In the genomic region with DNA sequence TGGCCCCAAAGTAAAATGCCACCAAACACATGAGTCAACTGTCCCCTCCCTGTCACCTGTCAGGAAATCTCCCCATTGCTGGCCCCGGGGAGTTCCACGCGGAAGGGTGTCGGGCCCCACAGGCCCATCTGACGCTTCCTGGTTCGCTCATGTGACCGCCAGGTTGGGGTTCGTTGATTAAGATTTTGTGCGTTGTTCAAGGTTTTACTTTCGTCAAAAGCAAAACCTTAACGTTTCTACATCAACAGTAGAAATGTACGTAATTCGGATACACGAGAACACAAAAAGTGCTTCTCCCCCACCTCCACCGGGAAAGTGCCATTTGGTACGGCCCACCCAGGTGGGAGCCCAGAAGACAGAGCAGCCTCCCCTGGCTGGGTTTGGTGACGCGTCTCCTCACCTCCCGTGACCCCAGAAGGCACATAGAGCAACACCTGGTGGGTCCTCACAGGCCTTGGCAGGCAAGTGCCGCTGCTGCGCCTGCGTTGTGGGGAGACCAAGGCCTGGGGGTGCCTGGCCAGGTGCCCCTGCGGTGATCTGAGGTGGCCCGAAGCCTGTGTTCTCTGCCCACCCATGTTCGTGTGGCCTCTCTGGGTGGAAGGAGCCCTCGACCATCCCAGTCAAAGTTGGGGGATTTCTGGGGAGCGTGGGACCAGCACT, we compare ENCODE assay signal across 8 cellular contexts.
DNase-seq lines count a peak whose midpoint lies in the region; TF ChIP-seq lines count a peak whose summit lies in the region.

No MANE protein-coding gene starts in this region.

- no peaks in the 10 kb centered on the region for H3K27me3 ChIP-seq in esophagus squamous epithelium

- CTCF ChIA-PET in HEK293 (lab: Yijun Ruan, JAX) = no interaction called here

- DNase-seq in GM10266 (ENCODE audit: extremely low spot score) (peak; percentile 86), glutamatergic neuron (no peak), lower leg skin (ENCODE audit: low spot score in 2 of 2) (no peak), NCI-H128 (lab: John Stamatoyannopoulos, UW; ENCODE audit: unreplicated experiment) (no peak), esophagus squamous epithelium (lab: John Stamatoyannopoulos, UW) (no peak), NCI-H446 treated with DMSO at 0.1 percent for 48 hours (lab: John Stamatoyannopoulos, UW) (no peak)
- peak; percentile 30 to 66 (median 48) for DNase-seq in activated CD4-positive, CD25-positive, alpha-beta regulatory T cell (lab: John Stamatoyannopoulos, UW)

- peaks cover 16% of the 10 kb centered on the region for H3K4me1 Mint-ChIP-seq in glutamatergic neuron (ENCODE audit: low read depth, unreplicated experiment)

- peaks cover 0 to 25% of the 10 kb centered on the region in 2 experiments; a peak in 1 of 3 replicates for H3K36me3 ChIP-seq in HEK293 (ENCODE audit: control insufficient read depth in 2 of 2, insufficient read depth in 1 of 2, low read length in 2 of 2)
- H3K36me3 ChIP-seq in esophagus squamous epithelium = peaks cover 14 to 87% (median 22%) of the 10 kb centered on the region in 3 donors

- H3K27me3 Mint-ChIP-seq in glutamatergic neuron (ENCODE audit: unreplicated experiment) = peaks cover 12% of the 10 kb centered on the region

- H3K27ac Mint-ChIP-seq in glutamatergic neuron (ENCODE audit: unreplicated experiment) = peak overlapping the region; percentile 85

- 85 to 93% methylated on average over 27 of the region's 27 CpGs for WGBS in lower leg skin, 2 donors
- WGBS in esophagus squamous epithelium, 2 donors = 71 to 87% methylated on average over 12 to 13 of the region's 27 CpGs

- TF ChIP-seq CTCF in GM10266 (IDR thresholded peaks at IDR 0.05; ENCODE audit: control insufficient read depth, insufficient read depth, low read depth, missing control alignments) (no peak), HEK293 (tag by site-specific recombination; IDR thresholded peaks at IDR 0.05) (no peak), glutamatergic neuron (IDR thresholded peaks at IDR 0.05; ENCODE audit: partially characterized antibody, unreplicated experiment) (no peak), lower leg skin (IDR thresholded peaks at IDR 0.05) (no peak), esophagus squamous epithelium (IDR thresholded peaks at IDR 0.05) (no peak)

- no peaks in the 10 kb centered on the region for H3K36me3 Mint-ChIP-seq in glutamatergic neuron (ENCODE audit: unreplicated experiment)

- no peak overlapping the region for H3K27ac ChIP-seq in HEK293 (ENCODE audit: extremely low read depth, low read depth, low read length)
- peak overlapping the region in 1 of 4 donors; percentile 52 for H3K27ac ChIP-seq in esophagus squamous epithelium

- H3K9me3 ChIP-seq in HEK293 (ENCODE audit: control insufficient read depth, insufficient read depth, low read depth, low read length) (no peaks in the 10 kb centered on the region), esophagus squamous epithelium (no peaks in the 10 kb centered on the region)

- H3K9me3 Mint-ChIP-seq in glutamatergic neuron (ENCODE audit: unreplicated experiment) = peaks cover 15% of the 10 kb centered on the region

- H3K4me1 ChIP-seq in HEK293 (ENCODE audit: control insufficient read depth, insufficient read depth, low read length) (no peaks in the 10 kb centered on the region; the same call in 1 of the 2 replicates), esophagus squamous epithelium (peaks cover 3 to 39% (median 7%) of the 10 kb centered on the region in 3 donors)

- peak overlapping the region; percentile 38 for H3K4me3 Mint-ChIP-seq in glutamatergic neuron (ENCODE audit: unreplicated experiment)

- POLR2A ChIA-PET in HEK293 (lab: Yijun Ruan, JAX) = no interaction called here

- H3K4me3 ChIP-seq in HEK293 (ENCODE audit: low read depth, low read length) (no peak overlapping the region), lower leg skin (ENCODE audit: low read depth, poor library complexity, severe bottlenecking) (no peak overlapping the region), esophagus squamous epithelium (no peak overlapping the region)

- intact Hi-C loops in lower leg skin (cut with DNase I; ENCODE audit: low total_unique reads) (no loop called here), esophagus squamous epithelium (cut with DNase I) (no loop called here)

- TF ChIP-seq POLR2A in lower leg skin (IDR thresholded peaks at IDR 0.05) = no peak
- TF ChIP-seq POLR2A in esophagus squamous epithelium (IDR thresholded peaks at IDR 0.05) = no peak

TF ChIP-seq in HEK293, 187 proteins besides CTCF, POLR2A, EP300 and RAD21:
- no peak for TF ChIP-seq ZNF707 (tag by site-specific recombination; IDR thresholded peaks at IDR 0.05)
- TF ChIP-seq, protein P1, sequence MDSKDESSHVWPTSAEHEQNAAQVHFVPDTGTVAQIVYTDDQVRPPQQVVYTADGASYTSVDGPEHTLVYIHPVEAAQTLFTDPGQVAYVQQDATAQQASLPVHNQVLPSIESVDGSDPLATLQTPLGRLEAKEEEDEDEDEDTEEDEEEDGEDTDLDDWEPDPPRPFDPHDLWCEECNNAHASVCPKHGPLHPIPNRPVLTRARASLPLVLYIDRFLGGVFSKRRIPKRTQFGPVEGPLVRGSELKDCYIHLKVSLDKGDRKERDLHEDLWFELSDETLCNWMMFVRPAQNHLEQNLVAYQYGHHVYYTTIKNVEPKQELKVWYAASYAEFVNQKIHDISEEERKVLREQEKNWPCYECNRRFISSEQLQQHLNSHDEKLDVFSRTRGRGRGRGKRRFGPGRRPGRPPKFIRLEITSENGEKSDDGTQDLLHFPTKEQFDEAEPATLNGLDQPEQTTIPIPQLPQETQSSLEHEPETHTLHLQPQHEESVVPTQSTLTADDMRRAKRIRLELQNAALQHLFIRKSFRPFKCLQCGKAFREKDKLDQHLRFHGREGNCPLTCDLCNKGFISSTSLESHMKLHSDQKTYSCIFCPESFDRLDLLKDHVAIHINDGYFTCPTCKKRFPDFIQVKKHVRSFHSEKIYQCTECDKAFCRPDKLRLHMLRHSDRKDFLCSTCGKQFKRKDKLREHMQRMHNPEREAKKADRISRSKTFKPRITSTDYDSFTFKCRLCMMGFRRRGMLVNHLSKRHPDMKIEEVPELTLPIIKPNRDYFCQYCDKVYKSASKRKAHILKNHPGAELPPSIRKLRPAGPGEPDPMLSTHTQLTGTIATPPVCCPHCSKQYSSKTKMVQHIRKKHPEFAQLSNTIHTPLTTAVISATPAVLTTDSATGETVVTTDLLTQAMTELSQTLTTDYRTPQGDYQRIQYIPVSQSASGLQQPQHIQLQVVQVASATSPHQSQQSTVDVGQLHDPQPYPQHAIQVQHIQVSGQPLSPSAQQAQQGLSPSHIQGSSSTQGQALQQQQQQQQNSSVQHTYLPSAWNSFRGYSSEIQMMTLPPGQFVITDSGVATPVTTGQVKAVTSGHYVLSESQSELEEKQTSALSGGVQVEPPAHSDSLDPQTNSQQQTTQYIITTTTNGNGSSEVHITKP (tag by site-specific recombination; IDR thresholded peaks at IDR 0.05) = peak; percentile 73

Comparison
In these comparisons a context has a peak if more than half of its experiments do, and no peak if none do; other contexts are left out.
1. DNase-seq: peak in GM10266 (single experiment) and activated CD4-positive, CD25-positive, alpha-beta regulatory T cell (4 of 4); none in glutamatergic neuron (single experiment), lower leg skin (0 of 2), NCI-H128 (single experiment), esophagus squamous epithelium (single experiment) and NCI-H446 treated with DMSO at 0.1 percent for 48 hours (single experiment).